ENCODE assay signal across 8 cellular contexts in genomic region chr18:9708057-9708881, GRCh38. TPM values are rescaled to one million over a fixed set of nuclear protein-coding genes. Genes with fewer than 3 reads are reported as not detected.
DNase-seq lines count a peak whose midpoint lies in the region; FAIRE-seq and TF ChIP-seq lines count a peak whose summit lies in the region.

Gene RAB31 (plus strand): TSS chr18:9708301. CDS start chr18:9708406, 105 bp downstream.

- H3K9me3 ChIP-seq in HAP-1 (no peaks in the 10 kb centered on the region), OCI-LY7 (ENCODE audit: low read length) (no peaks in the 10 kb centered on the region), small intestine (ENCODE audit: control insufficient read depth, low read depth) (no peaks in the 10 kb centered on the region)

- H3K9me3 Mint-ChIP-seq in T-helper 1 cell treated with Interleukin-12 subunit alpha and Interleukin-12 subunit beta and Interleukin-4 antibody, amounts not matched to agents 30 μg/mL and 1 μg/mL, for 36 hours = no peaks in the 10 kb centered on the region

- no peak within 1 kb of the TSS for H3K27ac ChIP-seq in OCI-LY7 (ENCODE audit: low read depth, low read length, poor library complexity, severe bottlenecking)
- H3K27ac ChIP-seq in small intestine (ENCODE audit: low read depth in 1 of 2, low read length in 1 of 2) = peak within 1 kb of the TSS; percentile 42 to 91

- H3K4me3 ChIP-seq in HAP-1 (peak within 1 kb of the TSS; percentile 72), OCI-LY7 (ENCODE audit: low read depth, low read length, poor library complexity, severe bottlenecking) (no peak within 1 kb of the TSS), kidney epithelial cell (ENCODE audit: low read depth, low read length) (peak within 1 kb of the TSS; percentile 94), small intestine (ENCODE audit: low read depth in 1 of 2, low read length in 2 of 2) (peak within 1 kb of the TSS; percentile 58 to 70)

- POLR2A ChIA-PET in OCI-LY7 (lab: Charles Lee) = no interaction called here

- no peaks in the 10 kb centered on the region for H3K36me3 Mint-ChIP-seq in T-helper 1 cell treated with Interleukin-12 subunit alpha and Interleukin-12 subunit beta and Interleukin-4 antibody, amounts not matched to agents 30 μg/mL and 1 μg/mL, for 36 hours (ENCODE audit: low read depth)

- FAIRE-seq in small intestine (lab: Jason Lieb, UNC) = no peak

- in situ Hi-C loops in HAP-1 (cut with MboI; ENCODE audit: low sequenced_read_pairs) = no loop called here

- no TSS peak for BruUV-seq in OCI-LY7 (replicated peaks; lab: Mats Ljungman, UMichigan)

- peaks cover 27% of the 10 kb centered on the region for H3K4me1 Mint-ChIP-seq in T-helper 1 cell treated with Interleukin-12 subunit alpha and Interleukin-12 subunit beta and Interleukin-4 antibody, amounts not matched to agents 30 μg/mL and 1 μg/mL, for 36 hours (ENCODE audit: low read depth)

- H3K79me2 ChIP-seq in OCI-LY7 (ENCODE audit: insufficient read depth, low read depth, low read length) = no peaks in the 10 kb centered on the region

- TF ChIP-seq CTCF in OCI-LY7 (conservative IDR thresholded peaks at IDR 0.05; ENCODE audit: low read length) = no peak
- no peak for TF ChIP-seq CTCF in kidney epithelial cell (IDR thresholded peaks at IDR 0.05; ENCODE audit: insufficient read depth, low read length, poor library complexity, severe bottlenecking)

- H3K4me1 ChIP-seq in HAP-1 (peaks cover 10% of the 10 kb centered on the region), OCI-LY7 (ENCODE audit: insufficient read depth, low read length, poor library complexity, severe bottlenecking) (no peaks in the 10 kb centered on the region), small intestine (ENCODE audit: control insufficient read depth in 2 of 2, insufficient read depth in 1 of 2, low read depth in 1 of 2, low read length in 1 of 2) (peaks cover 0 to 10% of the 10 kb centered on the region in 2 donors)

- no peak for DNase-seq in T-helper 1 cell
- DNase-seq in HAP-1 (ENCODE audit: low spot score in 2 of 2) = peak; percentile 56 to 75
- DNase-seq in OCI-LY7 (ENCODE audit: low spot score) = no peak
- DNase-seq in cortex of kidney (lab: John Stamatoyannopoulos, UW) = peak; percentile 9
- DNase-seq in kidney epithelial cell (ENCODE audit: low read depth) = no peak
- peak; percentile 29 for DNase-seq in small intestine
- DNase-seq in GDM1 (lab: John Stamatoyannopoulos, UW) = no peak

- H3K27me3 Mint-ChIP-seq in T-helper 1 cell treated with Interleukin-12 subunit alpha and Interleukin-12 subunit beta and Interleukin-4 antibody, amounts not matched to agents 30 μg/mL and 1 μg/mL, for 36 hours (ENCODE audit: low read depth) = peaks cover 83% of the 10 kb centered on the region

- no peak within 1 kb of the TSS for H2AFZ ChIP-seq in OCI-LY7 (ENCODE audit: low read length)

- H4K20me1 ChIP-seq in OCI-LY7 (ENCODE audit: insufficient read depth, low read length) = no peaks in the 10 kb centered on the region

- H3K27me3 ChIP-seq in HAP-1 (ENCODE audit: low read depth) (no peaks in the 10 kb centered on the region), kidney epithelial cell (ENCODE audit: control insufficient read depth, insufficient read depth, low read length) (no peaks in the 10 kb centered on the region), small intestine (ENCODE audit: control insufficient read depth in 2 of 2, insufficient read depth in 2 of 2, low read length in 2 of 2) (no peaks in the 10 kb centered on the region)

- H3K36me3 ChIP-seq in HAP-1 (replicated peaks) (no peaks in the 10 kb centered on the region), OCI-LY7 (ENCODE audit: insufficient read depth, low read length) (no peaks in the 10 kb centered on the region), kidney epithelial cell (ENCODE audit: control insufficient read depth, insufficient read depth, low read length) (no peaks in the 10 kb centered on the region), small intestine (ENCODE audit: control insufficient read depth in 2 of 2, insufficient read depth in 2 of 2, low read length in 2 of 2) (no peaks in the 10 kb centered on the region)

- no peak within 1 kb of the TSS for H3K27ac Mint-ChIP-seq in T-helper 1 cell treated with Interleukin-12 subunit alpha and Interleukin-12 subunit beta and Interleukin-4 antibody, amounts not matched to agents 30 μg/mL and 1 μg/mL, for 36 hours

- H3K4me3 Mint-ChIP-seq in T-helper 1 cell treated with Interleukin-12 subunit alpha and Interleukin-12 subunit beta and Interleukin-4 antibody, amounts not matched to agents 30 μg/mL and 1 μg/mL, for 36 hours = peak within 1 kb of the TSS; percentile 81

- CTCF ChIA-PET in OCI-LY7 (lab: Charles Lee; ENCODE audit: unreplicated experiment) = no interaction called here

- intact Hi-C loops in OCI-LY7 (cut with micrococcal nuclease; ENCODE audit: unreplicated experiment) = no loop called here

- 0 out of 2 replicates have a peak within 1 kb of the TSS, but pooled peaks have one; percentile 9 for H3K4me2 ChIP-seq in OCI-LY7 (ENCODE audit: low read length)

- H3K9me2 ChIP-seq in OCI-LY7 (ENCODE audit: insufficient read depth, low read length) = no peaks in the 10 kb centered on the region

- 1 to 2% (median 1%) methylated on average over 46 to 117 of the region's 117 CpGs for WGBS in small intestine, 3 donors

RNA-seq across cellular contexts. Expression of gene RAB31, which starts in this region (rescaled TPM):
- not detected in 2 replicates for total RNA-seq in OCI-LY7 (2014; rRNA removed; shearing (Covaris generic))
- total RNA-seq in OCI-LY7 (2022) = not detected in 2 replicates
- 44.2 and 49.7 TPM in 2 replicates for total RNA-seq in kidney epithelial cell
- 10 to 100 TPM in 2 of 3 donors, 1 to 10 TPM in 1; 4.2 to 18.4 (median 15.9) TPM for polyA plus RNA-seq in small intestine

Comparison
In these comparisons a context has a peak if more than half of its experiments do, and no peak if none do; other contexts are left out.
1. RNA of gene RAB31 (total RNA-seq): 44.2 to 49.7 TPM in kidney epithelial cell; not detected in OCI-LY7; every median in the first group is over 10 times any median in the second.
2. DNase-seq: peak in HAP-1 (2 of 2), cortex of kidney (single experiment) and small intestine (single experiment); none in T-helper 1 cell (0 of 5), OCI-LY7 (single experiment), kidney epithelial cell (single experiment) and GDM1 (single experiment).